12 cellular contexts compared by ENCODE assay signal in the genomic region with DNA sequence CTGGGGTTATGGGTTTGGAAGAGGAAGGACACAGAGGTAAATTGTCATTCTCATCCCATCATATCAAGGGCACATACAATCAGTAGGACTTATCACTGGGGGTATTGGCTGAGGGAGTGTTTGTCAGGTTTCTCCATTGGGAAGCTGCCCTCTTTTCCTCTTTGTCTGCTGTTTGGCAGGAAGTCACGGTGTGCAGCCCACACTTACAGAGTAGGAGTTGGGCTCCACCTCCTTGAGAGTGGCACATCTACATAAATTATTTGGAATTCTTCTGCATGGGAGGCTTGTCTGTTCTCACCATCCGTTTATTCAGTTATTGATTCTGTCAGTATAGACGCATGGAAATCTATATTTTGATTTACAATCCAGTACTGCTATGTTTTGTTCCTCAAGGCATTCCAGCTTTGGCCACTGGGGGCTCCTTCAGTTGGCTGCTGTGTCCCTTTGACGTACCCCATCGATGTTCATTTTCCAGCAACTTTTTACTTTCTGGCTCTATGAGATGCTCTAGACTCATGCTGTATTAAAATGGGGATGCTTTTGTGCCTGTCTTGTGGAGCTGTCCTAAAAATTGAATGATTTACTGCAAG.
DNase-seq lines count a peak whose midpoint lies in the region; ATAC-seq and TF ChIP-seq lines count a peak whose summit lies in the region.
"Had no signal": no experiment of that assay in that cellular context is flagged by ENCODE, and none has a peak within 500 bp of the region (broad histone marks: within the 10 kb centered on the region; RNA-seq: fewer than 3 reads in every experiment).

No MANE protein-coding gene starts in this region.

- H3K36me3 ChIP-seq in brain microvascular endothelial cell (replicated peaks) = no peaks in the 10 kb centered on the region

- H3K27me3 ChIP-seq in brain microvascular endothelial cell (replicated peaks) = no peaks in the 10 kb centered on the region

- H3K36me3 Mint-ChIP-seq in CD14-positive monocyte = no peaks in the 10 kb centered on the region
- H3K36me3 Mint-ChIP-seq in nephron (ENCODE audit: low read depth) = no peaks in the 10 kb centered on the region
- H3K36me3 Mint-ChIP-seq: brain had no signal

- no peak overlapping the region for H3K4me3 ChIP-seq in brain microvascular endothelial cell (ENCODE audit: low read depth, low read length)

- intact Hi-C loops in CD14-positive monocyte (cut with micrococcal nuclease) = no loop called here

- TF ChIP-seq CTCF in CD14-positive monocyte (IDR thresholded peaks at IDR 0.05) = peak; percentile 39
- TF ChIP-seq CTCF in brain microvascular endothelial cell (IDR thresholded peaks at IDR 0.05; ENCODE audit: low read depth, low read length, missing control alignments) = peak; percentile 64
- peak in 2 of 3 experiments; percentile 21 to 35 for TF ChIP-seq CTCF in nephron (IDR thresholded peaks at IDR 0.05; ENCODE audit: unreplicated experiment in 3 of 3)

- no peak for ATAC-seq in HG03159 (IDR thresholded peaks at IDR 0.05; ENCODE audit: unreplicated experiment)
- no peak for ATAC-seq in HG02798 (IDR thresholded peaks at IDR 0.05; ENCODE audit: poor library complexity, unreplicated experiment)
- no peak for ATAC-seq in GM19351 (IDR thresholded peaks at IDR 0.05; ENCODE audit: unreplicated experiment)
- ATAC-seq: naive thymus-derived CD4-positive, alpha-beta T cell had no signal

- in situ Hi-C loops in brain microvascular endothelial cell (cut with HindIII; ENCODE audit: low pct_ligation_motif_present, low sequenced_read_pairs) = no loop called here

- H3K27ac Mint-ChIP-seq in CD14-positive monocyte = no peak overlapping the region
- no peak overlapping the region for H3K27ac Mint-ChIP-seq in nephron
- H3K27ac Mint-ChIP-seq: brain; naive thymus-derived CD4-positive, alpha-beta T cell had no signal

- peaks cover 4% of the 10 kb centered on the region for H3K4me1 Mint-ChIP-seq in CD14-positive monocyte
- H3K4me1 Mint-ChIP-seq in nephron = peaks cover 5% of the 10 kb centered on the region

- H3K27me3 Mint-ChIP-seq in CD14-positive monocyte (ENCODE audit: low read depth in 3 of 3) = peaks cover 0 to 2% (median 1%) of the 10 kb centered on the region in 3 donors
- H3K27me3 Mint-ChIP-seq in nephron (ENCODE audit: low read depth) = peaks cover 18% of the 10 kb centered on the region
- H3K27me3 Mint-ChIP-seq: brain; naive thymus-derived CD4-positive, alpha-beta T cell had no signal

- H3K27ac ChIP-seq in brain microvascular endothelial cell = no peak overlapping the region

- no peak overlapping the region for H3K4me3 Mint-ChIP-seq in CD14-positive monocyte
- no peak overlapping the region for H3K4me3 Mint-ChIP-seq in nephron
- H3K4me3 Mint-ChIP-seq: brain; CD8-positive, alpha-beta memory T cell; naive thymus-derived CD4-positive, alpha-beta T cell had no signal

- no peak for DNase-seq in CD14-positive monocyte (ENCODE audit: low spot score)
- peak; percentile 5 to 11 for DNase-seq in Kasumi-1 (lab: John Stamatoyannopoulos, UW)
- DNase-seq in brain microvascular endothelial cell = no peak
- no peak for DNase-seq in NCI-H1417 treated with DMSO at 0.1 percent for 48 hours (lab: John Stamatoyannopoulos, UW)
- DNase-seq: CD8-positive, alpha-beta memory T cell; naive thymus-derived CD4-positive, alpha-beta T cell; NCI-H2227 treated with DMSO at 0.1 percent for 48 hours had no signal

- H3K9me3 Mint-ChIP-seq in CD14-positive monocyte = no peaks in the 10 kb centered on the region
- no peaks in the 10 kb centered on the region for H3K9me3 Mint-ChIP-seq in nephron
- H3K9me3 Mint-ChIP-seq: CD8-positive, alpha-beta memory T cell had no signal

Comparison
In these comparisons a context has a peak if more than half of its experiments do, and no peak if none do; other contexts are left out.
1. DNase-seq: peak in Kasumi-1 (2 of 2); none in CD14-positive monocyte (single experiment), brain microvascular endothelial cell (single experiment) and NCI-H1417 treated with DMSO at 0.1 percent for 48 hours (single experiment).
2. Peak in every context shown above with its lines, with median percentiles within 50 percentile points of each other: CTCF ChIP-seq.